In genomic region chr19:41376241-41376997, GRCh38 we compare ENCODE assay signal across 8 cellular contexts. TPM values are rescaled to one million over a fixed set of nuclear protein-coding genes. Genes with fewer than 3 reads are reported as not detected.
DNase-seq lines count a peak whose midpoint lies in the region; FAIRE-seq and TF ChIP-seq lines count a peak whose summit lies in the region.

TSS of gene TMEM91 (plus strand) at chr19:41376533. CDS start at chr19:41378310, 1,777 bp downstream.

- H2BK5ac ChIP-seq in H1 (ENCODE audit: low read depth, low read length), result 0 out of 2 replicates have a peak within 1 kb of the TSS, but pooled peaks have one; percentile 35

- no peak within 1 kb of the TSS for H3K27ac ChIP-seq in H1 (ENCODE audit: low read depth, low read length)
- H3K27ac ChIP-seq in uterus, result peak within 1 kb of the TSS; percentile 75 to 90

- H3K23me2 ChIP-seq in H1 (ENCODE audit: low read depth, low read length), result peaks cover 12% of the 10 kb centered on the region

- peak within 1 kb of the TSS in 3 of 4 experiments; percentile 38 to 72 (median 44); a peak in 5 of 7 replicates for H3K9ac ChIP-seq in H1 (replicated peaks in 1 of 4; ENCODE audit: extremely low read depth in 1 of 4, low read depth in 3 of 4, low read length in 3 of 4)

- H3K79me2 ChIP-seq in H1 (ENCODE audit: control insufficient read depth in 1 of 2, insufficient read depth in 2 of 2, low read length in 2 of 2), result no peaks in the 10 kb centered on the region

- peak within 1 kb of the TSS; percentile 61 to 82 (median 71) for H3K4me3 ChIP-seq in H1 (ENCODE audit: extremely low read depth in 1 of 4, insufficient read depth in 2 of 4, low read depth in 3 of 4, low read length in 4 of 4)
- H3K4me3 ChIP-seq in mononuclear cell (ENCODE audit: low read length), result peak within 1 kb of the TSS; percentile 64
- peak within 1 kb of the TSS; percentile 44 to 56 for H3K4me3 ChIP-seq in uterus

- FAIRE-seq in H1 (lab: Jason Lieb, UNC), result no peak

- CTCF ChIA-PET in H1 (lab: Charles Lee; ENCODE audit: partially characterized antibody), result interaction anchor here (0.6 to 1.8 kb wide), 6 partner anchors 11 to 187 kb away, joined by 3 to 5 read pairs (median 3); partner anchors contain the start of gene B9D2

- peak within 1 kb of the TSS; percentile 90 for H3K18ac ChIP-seq in H1 (ENCODE audit: extremely low read depth, low read length)

- H4K20me1 ChIP-seq in H1 (replicated peaks in 1 of 2; ENCODE audit: control insufficient read depth in 1 of 2, insufficient read depth in 2 of 2, low read length in 2 of 2), result no peaks in the 10 kb centered on the region

- H3K56ac ChIP-seq in H1 (replicated peaks; ENCODE audit: insufficient read length, low read depth, low read length), result no peak within 1 kb of the TSS

- H3K27me3 ChIP-seq in H1 (replicated peaks in 1 of 4; ENCODE audit: control insufficient read depth in 3 of 4, extremely low read depth in 1 of 4, insufficient read depth in 3 of 4, low read length in 3 of 4), result peaks cover 0 to 9% (median 2%) of the 10 kb centered on the region in 4 experiments; a peak in 4 of 7 replicates
- no peaks in the 10 kb centered on the region for H3K27me3 ChIP-seq in mononuclear cell (ENCODE audit: insufficient read depth, low read length)
- H3K27me3 ChIP-seq in uterus, result no peaks in the 10 kb centered on the region

- no peak for TF ChIP-seq RAD21 in H1 (IDR thresholded peaks at IDR 0.05 in 1 of 2, conservative IDR thresholded peaks at IDR 0.05 in 1 of 2; ENCODE audit: low read depth in 2 of 2, low read length in 2 of 2)

- no peak within 1 kb of the TSS for H4K5ac ChIP-seq in H1 (ENCODE audit: insufficient read length, low read depth, low read length)

- peak within 1 kb of the TSS; percentile 80; the same call in 1 of the 2 replicates for H2BK12ac ChIP-seq in H1 (ENCODE audit: low read depth, low read length)

- H3K23ac ChIP-seq in H1 (ENCODE audit: insufficient read length), result no peak within 1 kb of the TSS

- H3K36me3 ChIP-seq in H1 (ENCODE audit: control insufficient read depth in 2 of 4, insufficient read depth in 4 of 4, low read length in 3 of 4) (no peaks in the 10 kb centered on the region), uterus (no peaks in the 10 kb centered on the region)

- no peaks in the 10 kb centered on the region for H3K9me3 ChIP-seq in H1 (ENCODE audit: insufficient read depth in 2 of 2, low read depth in 1 of 2, low read length in 1 of 2)
- no peaks in the 10 kb centered on the region for H3K9me3 ChIP-seq in mononuclear cell (ENCODE audit: low read depth, low read length)
- H3K9me3 ChIP-seq in uterus, result no peaks in the 10 kb centered on the region

- H3K14ac ChIP-seq in H1 (ENCODE audit: insufficient read length), result no peak within 1 kb of the TSS

- H2AFZ ChIP-seq in H1 (ENCODE audit: low read length), result peak within 1 kb of the TSS; percentile 91; the same call in 1 of the 2 replicates

- peak within 1 kb of the TSS; percentile 53 for H2AK5ac ChIP-seq in H1 (ENCODE audit: low read depth, low read length)

- TF ChIP-seq POLR2A in H1 (IDR thresholded peaks at IDR 0.05; ENCODE audit: control extremely low read depth in 1 of 2, low read depth in 2 of 2, low read length in 2 of 2), result peak in 1 of 2 experiments; percentile 40; a peak in 2 of 3 replicates
- peak in 1 of 2 donors; percentile 18 for TF ChIP-seq POLR2A in uterus (IDR thresholded peaks at IDR 0.05)

- H3K4me1 ChIP-seq in H1 (replicated peaks in 1 of 4; ENCODE audit: control insufficient read depth in 3 of 4, insufficient read depth in 4 of 4, low read length in 3 of 4) (peaks cover 0 to 5% (median 4%) of the 10 kb centered on the region in 4 experiments; a peak in 5 of 7 replicates), mononuclear cell (ENCODE audit: insufficient read depth, low read length) (peaks cover 47% of the 10 kb centered on the region), uterus (no peaks in the 10 kb centered on the region)

- no peak within 1 kb of the TSS for H3K4ac ChIP-seq in H1 (replicated peaks; ENCODE audit: insufficient read length, low read depth, low read length)

- H2BK20ac ChIP-seq in H1 (ENCODE audit: low read length), result no peak within 1 kb of the TSS

- DNase-seq in GM03348 (ENCODE audit: low spot score) (peak; percentile 65), SK-N-DZ (ENCODE audit: low spot score) (peak; percentile 31), H1 (ENCODE audit: low read depth in 1 of 2, low spot score in 2 of 2) (peak in 1 of 2 experiments; percentile 85), uterus (peak; percentile 60 to 62), NCI-H2081 (lab: John Stamatoyannopoulos, UW) (no peak), NCI-H128 (lab: John Stamatoyannopoulos, UW; ENCODE audit: unreplicated experiment) (no peak)
- DNase-seq in central memory CD4-positive, alpha-beta T cell, result no peak

- H3K4me2 ChIP-seq in H1 (ENCODE audit: insufficient read depth in 1 of 2, low read depth in 2 of 2, low read length in 2 of 2), result peak within 1 kb of the TSS; percentile 96

- H2BK15ac ChIP-seq in H1 (ENCODE audit: low read length), result peak within 1 kb of the TSS; percentile 88

- TF ChIP-seq CTCF in H1 (IDR thresholded peaks at IDR 0.05; ENCODE audit: control extremely low read depth in 1 of 3, insufficient read depth in 1 of 3, low read depth in 1 of 3, low read length in 3 of 3) (no peak), uterus (IDR thresholded peaks at IDR 0.05) (no peak)

- POLR2A ChIA-PET in H1 (lab: Charles Lee; ENCODE audit: partially characterized antibody), result interaction anchor here (0.6 to 3.8 kb wide), 10 partner anchors 9 to 63 kb away, joined by 3 to 10 read pairs (median 3); partner anchors contain the start of gene DMAC2

- intact Hi-C loops in uterus (cut with DNase I; ENCODE audit: low total_unique reads), result no loop called here

- no peak within 1 kb of the TSS for H4K91ac ChIP-seq in H1 (replicated peaks; ENCODE audit: insufficient read length, low read length)

- H2BK120ac ChIP-seq in H1 (replicated peaks; ENCODE audit: low read depth, low read length), result no peak within 1 kb of the TSS

- WGBS in H1 (ENCODE audit: extremely low coverage in 1 of 2, insufficient coverage in 1 of 2, insufficient read length in 1 of 2, insufficient replicate concordance in 2 of 2, low coverage in 1 of 2, low lambda C conversion rate in 2 of 2, missing lambda C conversion rate in 1 of 2), 2 experiments, result 3% methylated on average over 28 of the region's 47 CpGs; no CpG with 5 or more reads in 1 of the 2 experiments

- no peaks in the 10 kb centered on the region for H3K79me1 ChIP-seq in H1 (ENCODE audit: low read depth, low read length)

- no peak for TF ChIP-seq EP300 in H1 (IDR thresholded peaks at IDR 0.05; ENCODE audit: borderline replicate concordance in 1 of 2, low read depth in 2 of 2, low read length in 2 of 2)

- H4K8ac ChIP-seq in H1 (ENCODE audit: extremely low read depth, insufficient read depth, low read length), result no peak within 1 kb of the TSS; the same call in 1 of the 2 replicates

TF ChIP-seq in H1, 55 proteins besides CTCF, POLR2A, EP300 and RAD21 (continues in another document):
- TF ChIP-seq ASH2L (IDR thresholded peaks at IDR 0.05; ENCODE audit: low read length) (peak; percentile 50), SUZ12 (IDR thresholded peaks at IDR 0.05; ENCODE audit: low read length) (no peak), SIN3A (conservative IDR thresholded peaks at IDR 0.05 in 1 of 2, IDR thresholded peaks at IDR 0.05 in 1 of 2; ENCODE audit: low read depth in 1 of 2, low read length in 2 of 2) (peak in 1 of 2 experiments; percentile 59; a peak in 1 of 4 replicates), RNF2 (IDR thresholded peaks at IDR 0.05; ENCODE audit: borderline replicate concordance, low read depth, low read length, missing control alignments, poor library complexity, severe bottlenecking) (no peak)

RNA-seq across cellular contexts. Expression of gene TMEM91, which starts in this region (rescaled TPM):
- 0.97 and 2.2 TPM in 2 replicates for polyA plus RNA-seq in SK-N-DZ (2014; cell fraction: cytosol; rRNA removed)
- polyA plus RNA-seq in SK-N-DZ (2014; cell fraction: nucleus; rRNA removed), result 9.4 and 13.1 TPM in 2 replicates
- 4.2 and 5.3 TPM in 2 replicates for total RNA-seq in H1 (2021; fragmentation: NEBNext Ultra II Directional; extraction: Animal tissue kit (Norgen Biotek cat#: 25700))
- 7.4 and 12.9 TPM in 2 replicates for polyA plus RNA-seq in H1 (2011; rRNA removed)
- polyA plus RNA-seq in H1 (2011; cell fraction: cytosol; rRNA removed), result 7.9 TPM
- polyA plus RNA-seq in H1 (2011; cell fraction: nucleus; rRNA removed), result 15.3 TPM
- polyA plus RNA-seq in H1 (2012, experiment 1 of 2), result 3.8 to 10.2 TPM (median 7.9 TPM) in 4 replicates
- 13.7 TPM for polyA plus RNA-seq in H1 (2012, experiment 2 of 2)
- polyA plus RNA-seq in H1 (2013, experiment 1 of 2), result 6.7 TPM
- 6.5 TPM for polyA plus RNA-seq in H1 (2013, experiment 2 of 2)
- polyA minus RNA-seq in H1 (2011; rRNA and poly(A)+ RNA removed), result 2.3 and 9.6 TPM in 2 replicates
- 2.7 TPM for polyA minus RNA-seq in H1 (2011; cell fraction: cytosol; rRNA and poly(A)+ RNA removed)
- 3.8 TPM for polyA minus RNA-seq in H1 (2011; cell fraction: nucleus; rRNA and poly(A)+ RNA removed)
- total RNA-seq in mononuclear cell, result 14.2 TPM
- total RNA-seq in uterus, result 10 to 100 TPM in 2 of 4 donors, 1 to 10 TPM in 2; 7.1 to 28.1 (median 10.9) TPM

Comparison
In these comparisons a context has a peak if more than half of its experiments do, and no peak if none do; other contexts are left out.
1. DNase-seq: peak in GM03348 (single experiment), SK-N-DZ (single experiment) and uterus (2 of 2); none in central memory CD4-positive, alpha-beta T cell (single experiment), NCI-H2081 (0 of 2) and NCI-H128 (single experiment).
2. Peak in every context shown above with its lines, with median percentiles within 50 percentile points of each other: H3K4me3 ChIP-seq.